Comparison of ENCODE assay signal across 10 cellular contexts in the genomic region with DNA sequence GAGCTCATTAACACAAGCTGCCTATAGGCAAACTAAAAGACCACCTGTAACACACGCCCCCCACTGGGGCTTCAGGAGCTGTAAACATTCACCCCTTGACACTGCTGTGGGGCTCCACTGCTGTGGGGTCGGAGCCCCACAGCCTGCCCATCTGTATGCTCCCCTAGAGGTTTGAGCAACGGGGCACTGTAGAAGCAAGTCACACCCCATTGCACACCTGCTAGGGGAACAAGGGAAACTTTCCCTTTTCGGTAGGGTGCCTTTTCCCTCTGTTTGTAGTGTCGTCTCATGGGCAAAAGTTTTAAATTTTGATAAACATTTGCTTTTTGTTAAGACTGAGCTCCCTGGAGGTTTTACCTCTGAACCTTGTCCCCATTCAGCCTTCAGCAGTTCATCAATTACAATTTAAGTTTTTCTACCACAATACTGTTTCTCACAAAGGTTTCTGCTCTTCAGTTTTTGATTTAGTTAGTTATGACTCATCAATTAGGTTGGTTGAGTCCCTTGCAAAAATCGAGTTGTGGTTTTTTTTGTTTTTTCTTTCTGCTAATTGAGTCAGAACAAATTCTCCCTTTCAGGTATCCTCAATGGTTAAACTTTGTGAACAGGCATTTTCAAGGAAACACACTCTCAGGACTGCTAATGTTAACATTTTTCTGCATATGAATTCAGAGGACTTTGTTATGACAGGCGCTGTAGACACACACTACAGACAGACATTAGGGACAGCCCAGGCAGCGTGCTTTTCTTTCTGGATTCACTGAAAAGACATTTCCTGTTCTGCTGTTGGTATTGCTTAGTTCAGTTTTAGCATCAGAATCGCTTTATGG. TPM values are rescaled to one million over a fixed set of nuclear protein-coding genes. Genes with fewer than 3 reads are reported as not detected.
DNase-seq lines count a peak whose midpoint lies in the region; ATAC-seq, FAIRE-seq and TF ChIP-seq lines count a peak whose summit lies in the region.
"Had no signal": no experiment of that assay in that cellular context is flagged by ENCODE, and none has a peak within 500 bp of the region (broad histone marks: within the 10 kb centered on the region; RNA-seq: fewer than 3 reads in every experiment).

No MANE protein-coding gene starts in this region.

- no peak for FAIRE-seq in GM12892 (lab: Jason Lieb, UNC)

- peak; percentile 66 for ATAC-seq in HG03378 (IDR thresholded peaks at IDR 0.05; ENCODE audit: unreplicated experiment)
- peak; percentile 58 for ATAC-seq in activated naive CD8-positive, alpha-beta T cell treated with anti-CD3 and anti-CD28 coated beads, Interleukin-2, amount 10 ng/mL, durations not matched to agents 7 days and 5 days (ENCODE audit: low read depth)
- peak; percentile 97 for ATAC-seq in stimulated activated naive CD8-positive, alpha-beta T cell treated with anti-CD3 and anti-CD28 coated beads, Interleukin-15, amount 100 ng/mL, for 72 hours

- DNase-seq in stimulated activated CD4-positive, alpha-beta T cell treated with anti-CD3 and anti-CD28 coated beads, Interleukin-4, amount 100 ng/mL, for 24 hours, result peak; percentile 13
- no peak for DNase-seq in stimulated activated CD4-positive, alpha-beta T cell treated with anti-CD3 and anti-CD28 coated beads, Interleukin-12 subunit alpha, Interleukin-12 subunit beta, amount 100 ng/mL, for 4 hours
- DNase-seq in activated naive CD8-positive, alpha-beta T cell treated with anti-CD3 and anti-CD28 coated beads, Interleukin-2, amount 10 ng/mL, durations not matched to agents 7 days and 5 days, result no peak
- DNase-seq in stimulated activated naive CD8-positive, alpha-beta T cell treated with anti-CD3 and anti-CD28 coated beads, Interleukin-15, amount 100 ng/mL, for 72 hours, result peak; percentile 34 to 51
- DNase-seq in OCI-M2 (lab: John Stamatoyannopoulos, UW; ENCODE audit: unreplicated experiment), result no peak
- DNase-seq in NCI-H748 treated with DMSO at 0.1 percent for 48 hours (lab: John Stamatoyannopoulos, UW), result no peak
- DNase-seq in GM12892 (ENCODE audit: insufficient read length), result no peak
- DNase-seq: SHP77 had no signal

- H3K4me1 Mint-ChIP-seq in activated naive CD8-positive, alpha-beta T cell treated with anti-CD3 and anti-CD28 coated beads, Interleukin-2, amount 10 ng/mL, durations not matched to agents 7 days and 5 days, result peaks cover 12% of the 10 kb centered on the region
- H3K4me1 Mint-ChIP-seq in stimulated activated naive CD8-positive, alpha-beta T cell treated with anti-CD3 and anti-CD28 coated beads, Interleukin-15, amount 100 ng/mL, for 72 hours, result peaks cover 35% of the 10 kb centered on the region

- H3K27ac Mint-ChIP-seq in activated naive CD8-positive, alpha-beta T cell treated with anti-CD3 and anti-CD28 coated beads, Interleukin-2, amount 10 ng/mL, durations not matched to agents 7 days and 5 days, result peak overlapping the region; percentile 69
- H3K27ac Mint-ChIP-seq in stimulated activated naive CD8-positive, alpha-beta T cell treated with anti-CD3 and anti-CD28 coated beads, Interleukin-15, amount 100 ng/mL, for 72 hours, result peak overlapping the region; percentile 77 to 87

- TF ChIP-seq POLR2A in GM12892 (IDR thresholded peaks at IDR 0.05; ENCODE audit: low read depth, low read length), result no peak

- POLR2A ChIA-PET in activated naive CD8-positive, alpha-beta T cell treated with anti-CD3 and anti-CD28 coated beads, Interleukin-2, amount 10 ng/mL, durations not matched to agents 7 days and 5 days (lab: Charles Lee), result interaction anchor here (0.7 kb wide), 1 partner anchor 23 kb away, joined by 3 read pairs; no protein-coding TSS in a partner anchor

- no peaks in the 10 kb centered on the region for H3K27me3 Mint-ChIP-seq in activated naive CD8-positive, alpha-beta T cell treated with anti-CD3 and anti-CD28 coated beads, Interleukin-2, amount 10 ng/mL, durations not matched to agents 7 days and 5 days
- no peaks in the 10 kb centered on the region for H3K27me3 Mint-ChIP-seq in stimulated activated naive CD8-positive, alpha-beta T cell treated with anti-CD3 and anti-CD28 coated beads, Interleukin-15, amount 100 ng/mL, for 72 hours

- H3K4me3 Mint-ChIP-seq in activated naive CD8-positive, alpha-beta T cell treated with anti-CD3 and anti-CD28 coated beads, Interleukin-2, amount 10 ng/mL, durations not matched to agents 7 days and 5 days, result peak overlapping the region; percentile 38
- H3K4me3 Mint-ChIP-seq in stimulated activated naive CD8-positive, alpha-beta T cell treated with anti-CD3 and anti-CD28 coated beads, Interleukin-15, amount 100 ng/mL, for 72 hours, result peak overlapping the region; percentile 33 to 60

- peaks cover 53% of the 10 kb centered on the region for H3K36me3 Mint-ChIP-seq in activated naive CD8-positive, alpha-beta T cell treated with anti-CD3 and anti-CD28 coated beads, Interleukin-2, amount 10 ng/mL, durations not matched to agents 7 days and 5 days

- H3K9me3 Mint-ChIP-seq in activated naive CD8-positive, alpha-beta T cell treated with anti-CD3 and anti-CD28 coated beads, Interleukin-2, amount 10 ng/mL, durations not matched to agents 7 days and 5 days, result peaks cover 8% of the 10 kb centered on the region
- peaks cover 0 to 4% of the 10 kb centered on the region in 2 donors for H3K9me3 Mint-ChIP-seq in stimulated activated naive CD8-positive, alpha-beta T cell treated with anti-CD3 and anti-CD28 coated beads, Interleukin-15, amount 100 ng/mL, for 72 hours

RNA-seq across cellular contexts. Expression of a gene that starts 35.1 kb away (rescaled TPM):
- total RNA-seq in activated naive CD8-positive, alpha-beta T cell treated with anti-CD3 and anti-CD28 coated beads, Interleukin-2, amount 10 ng/mL, durations not matched to agents 7 days and 5 days, result 1 to 10 TPM; 1.5 to 1.8 TPM
- 5.9 TPM for polyA plus RNA-seq in GM12892 (2012; ENCODE audit: missing spikeins)

RNA-seq across cellular contexts. Expression of a gene that starts 35.5 kb away (rescaled TPM):
- 1 to 10 TPM; 5.2 to 6.1 TPM for total RNA-seq in activated naive CD8-positive, alpha-beta T cell treated with anti-CD3 and anti-CD28 coated beads, Interleukin-2, amount 10 ng/mL, durations not matched to agents 7 days and 5 days
- polyA plus RNA-seq in GM12892 (2012; ENCODE audit: missing spikeins), result 1.3 TPM

RNA-seq across cellular contexts. Expression of a gene that starts 52.4 kb away (rescaled TPM):
- 1 to 10 TPM in 1 of 2 experiments, under 1 TPM in 1; 0.91 to 1.2 TPM for total RNA-seq in activated naive CD8-positive, alpha-beta T cell treated with anti-CD3 and anti-CD28 coated beads, Interleukin-2, amount 10 ng/mL, durations not matched to agents 7 days and 5 days
- polyA plus RNA-seq in GM12892 (2012; ENCODE audit: missing spikeins), result 1.5 TPM
- polyA plus RNA-seq: hepatocyte had no signal

Comparison
In these comparisons a context has a peak if more than half of its experiments do, and no peak if none do; other contexts are left out.
1. DNase-seq: peak in stimulated activated CD4-positive, alpha-beta T cell treated with anti-CD3 and anti-CD28 coated beads, Interleukin-4, amount 100 ng/mL, for 24 hours (single experiment) and stimulated activated naive CD8-positive, alpha-beta T cell treated with anti-CD3 and anti-CD28 coated beads, Interleukin-15, amount 100 ng/mL, for 72 hours (2 of 2); none in stimulated activated CD4-positive, alpha-beta T cell treated with anti-CD3 and anti-CD28 coated beads, Interleukin-12 subunit alpha, Interleukin-12 subunit beta, amount 100 ng/mL, for 4 hours (single experiment), activated naive CD8-positive, alpha-beta T cell treated with anti-CD3 and anti-CD28 coated beads, Interleukin-2, amount 10 ng/mL, durations not matched to agents 7 days and 5 days (single experiment), OCI-M2 (single experiment), NCI-H748 treated with DMSO at 0.1 percent for 48 hours (single experiment) and GM12892 (single experiment).
2. Peak in every context shown above with its lines, with median percentiles within 50 percentile points of each other: ATAC-seq.